ENCODE assay signal across 8 cellular contexts in genomic region chrX:74550295-74550802, GRCh38.
DNase-seq lines count a peak whose midpoint lies in the region; ATAC-seq and TF ChIP-seq lines count a peak whose summit lies in the region.

No MANE protein-coding gene starts in this region.

- no peaks in the 10 kb centered on the region for H3K4me1 Mint-ChIP-seq in central memory CD8-positive, alpha-beta T cell

- no peaks in the 10 kb centered on the region for H3K9me3 Mint-ChIP-seq in central memory CD8-positive, alpha-beta T cell

- H3K27me3 ChIP-seq in BE2C (no peaks in the 10 kb centered on the region), left lung (no peaks in the 10 kb centered on the region)

- peak overlapping the region; percentile 27; the same call in 1 of the 2 replicates for H3K4me3 ChIP-seq in BE2C (ENCODE audit: low read depth, low read length)
- H3K4me3 ChIP-seq in left lung = no peak overlapping the region

- peak; percentile 80 for DNase-seq in BE2C
- DNase-seq in NCI-H510A treated with DMSO at 0.1 percent for 48 hours (lab: John Stamatoyannopoulos, UW) = peak; percentile 66
- DNase-seq in activated CD4-positive, alpha-beta T cell treated with anti-CD3 and anti-CD28 coated beads for 1 hour = peak; percentile 75
- DNase-seq in central memory CD8-positive, alpha-beta T cell (ENCODE audit: low spot score in 2 of 2) = peak; percentile 70 to 83
- DNase-seq in left lung = peak; percentile 81 to 93
- peak; percentile 76 to 78 for DNase-seq in stimulated activated CD4-positive, alpha-beta T cell treated with anti-CD3 and anti-CD28 coated beads, Interleukin-4, amount 100 ng/mL, for 4 hours

- H3K4me1 ChIP-seq in BE2C (no peaks in the 10 kb centered on the region), left lung (no peaks in the 10 kb centered on the region)

- TF ChIP-seq CTCF in BE2C (IDR thresholded peaks at IDR 0.05; ENCODE audit: low read depth, low read length) = peak; percentile 93
- peak; percentile 92 to 99 for TF ChIP-seq CTCF in left lung (IDR thresholded peaks at IDR 0.05)

- no peaks in the 10 kb centered on the region for H3K27me3 Mint-ChIP-seq in central memory CD8-positive, alpha-beta T cell

- H3K9me3 ChIP-seq in BE2C (no peaks in the 10 kb centered on the region), left lung (no peaks in the 10 kb centered on the region)

- peaks cover 5% of the 10 kb centered on the region for H3K36me3 Mint-ChIP-seq in central memory CD8-positive, alpha-beta T cell (ENCODE audit: insufficient read depth)

- H3K27ac Mint-ChIP-seq in central memory CD8-positive, alpha-beta T cell (ENCODE audit: low read depth) = no peak overlapping the region

- ATAC-seq in GM19351 (IDR thresholded peaks at IDR 0.05; ENCODE audit: unreplicated experiment) (peak; percentile 93), HG03439 (IDR thresholded peaks at IDR 0.05; ENCODE audit: unreplicated experiment) (peak; percentile 95), left lung (peak; percentile 100)
- ATAC-seq in central memory CD8-positive, alpha-beta T cell (replicated peaks; ENCODE audit: extremely low read depth, poor library complexity, severe bottlenecking) = peak; percentile 95

- peak overlapping the region; percentile 34 for H3K4me3 Mint-ChIP-seq in central memory CD8-positive, alpha-beta T cell

- intact Hi-C loops in left lung (cut with DNase I) = loop anchor here in 1 of 2 donors (10.0 kb wide), 1 partner anchor 696 kb away; the partner anchor contains the start of gene XIST

- H3K36me3 ChIP-seq in BE2C (no peaks in the 10 kb centered on the region), left lung (no peaks in the 10 kb centered on the region)

- H3K27ac ChIP-seq in left lung = no peak overlapping the region
